In the genomic region with DNA sequence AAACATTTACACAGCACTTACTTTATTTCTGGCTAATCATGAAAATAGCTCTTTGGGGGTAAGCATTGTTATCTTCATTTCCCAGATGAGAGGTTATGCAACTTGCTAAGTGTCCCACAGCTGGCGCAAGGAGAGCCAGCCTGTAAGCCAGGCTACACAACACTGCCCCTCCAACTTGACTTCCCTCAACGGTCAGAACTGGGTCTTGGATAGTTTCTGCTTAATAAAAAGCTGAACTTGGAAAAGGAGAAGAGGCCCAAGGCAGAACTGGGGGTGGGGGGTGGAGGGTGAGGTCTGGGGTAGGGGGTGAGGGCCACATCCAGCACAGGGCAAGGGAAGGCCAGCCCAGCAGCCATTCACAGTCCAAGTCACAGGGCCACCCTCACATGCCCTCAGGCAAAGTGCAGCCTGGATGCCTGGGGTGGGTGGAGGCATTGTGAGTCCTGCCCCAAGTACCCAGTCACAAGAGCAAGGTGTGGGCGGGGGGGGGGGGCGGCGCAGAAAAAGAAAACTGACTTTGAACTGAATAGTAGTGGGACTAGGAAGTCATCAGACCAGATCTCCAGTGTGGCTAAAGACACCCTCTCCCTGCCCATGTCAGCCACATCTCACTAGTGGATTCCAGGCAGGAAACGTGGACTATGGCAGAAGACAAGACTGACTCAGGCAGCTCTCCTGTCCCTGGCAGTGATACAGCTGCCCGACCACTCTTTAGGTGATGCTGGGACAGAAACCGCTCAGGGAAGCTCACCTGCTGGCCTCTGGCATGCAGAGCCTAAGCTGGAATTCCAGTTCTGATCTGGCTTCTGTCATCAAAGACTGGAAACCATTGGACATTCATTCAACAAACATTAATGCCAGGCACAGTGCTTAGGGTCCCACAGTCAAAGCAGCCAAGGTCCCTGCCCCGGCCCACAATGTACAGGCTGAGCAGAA, we compare ENCODE assay signal across 11 cellular contexts. TPM values are rescaled to one million over a fixed set of nuclear protein-coding genes. Genes with fewer than 3 reads are reported as not detected.
DNase-seq lines count a peak whose midpoint lies in the region; ATAC-seq and TF ChIP-seq lines count a peak whose summit lies in the region.
"Had no signal": no experiment of that assay in that cellular context is flagged by ENCODE, and none has a peak within 500 bp of the region (broad histone marks: within the 10 kb centered on the region; RNA-seq: fewer than 3 reads in every experiment).

No MANE protein-coding gene starts in this region.

- POLR2A ChIA-PET in Panc1 (lab: Charles Lee): interaction anchor here (0.6 kb wide), 1 partner anchor 11 kb away, joined by 4 read pairs; no protein-coding TSS in a partner anchor

- CTCF ChIA-PET in Calu3 (lab: Charles Lee) (interaction anchor here (0.5 to 1.0 kb wide), 6 partner anchors 15 to 991 kb away, joined by 3 to 7 read pairs (median 4); no protein-coding TSS in a partner anchor), Panc1 (lab: Charles Lee) (interaction anchor here (0.6 kb wide), 1 partner anchor 1723 kb away, joined by 4 read pairs; no protein-coding TSS in a partner anchor)

- WGBS in esophagus squamous epithelium, 2 donors: 61 to 76% methylated on average over 6 of the region's 9 CpGs

- DNase-seq in Calu3 (peak; percentile 77), Panc1 (ENCODE audit: low read depth, low spot score) (no peak), esophagus squamous epithelium (lab: John Stamatoyannopoulos, UW) (no peak), activated T-cell treated with anti-CD3 and anti-CD28 coated beads for 4 hours (no peak), NCI-H1105 treated with DMSO at 0.1 percent for 48 hours (lab: John Stamatoyannopoulos, UW) (no peak)
- DNase-seq in stimulated activated effector memory CD8-positive, alpha-beta T cell treated with anti-CD3 and anti-CD28 coated beads, Interleukin-12 subunit alpha, Interleukin-12 subunit beta, amount 100 ng/mL, for 72 hours (ENCODE audit: low spot score in 2 of 2): no peak
- DNase-seq in activated effector memory CD4-positive, alpha-beta T cell treated with anti-CD3 and anti-CD28 coated beads, Interleukin-2, amount 50 U/mL, for 16 hours: no peak
- DNase-seq: DMS79 treated with DMSO at 0.1 percent for 48 hours, retina had no signal

- no peaks in the 10 kb centered on the region for H3K9me3 ChIP-seq in Panc1 (ENCODE audit: control insufficient read depth, insufficient read depth, low read depth, low read length)
- no peaks in the 10 kb centered on the region for H3K9me3 ChIP-seq in esophagus squamous epithelium
- H3K9me3 ChIP-seq in neutrophil: no peaks in the 10 kb centered on the region

- H3K4me1 Mint-ChIP-seq in Calu3 (ENCODE audit: low read depth, unreplicated experiment): peaks cover 78% of the 10 kb centered on the region
- peaks cover 73% of the 10 kb centered on the region for H3K4me1 Mint-ChIP-seq in stimulated activated effector memory CD8-positive, alpha-beta T cell treated with anti-CD3 and anti-CD28 coated beads, Interleukin-12 subunit alpha, Interleukin-12 subunit beta, amount 100 ng/mL, for 72 hours

- ATAC-seq in Panc1: no peak
- no peak for ATAC-seq in stimulated activated effector memory CD8-positive, alpha-beta T cell treated with anti-CD3 and anti-CD28 coated beads, Interleukin-12 subunit alpha, Interleukin-12 subunit beta, amount 100 ng/mL, for 72 hours

- no peak for TF ChIP-seq CTCF in Calu3 (IDR thresholded peaks at IDR 0.05; ENCODE audit: unreplicated experiment)
- no peak for TF ChIP-seq CTCF in Panc1 (IDR thresholded peaks at IDR 0.05)
- no peak for TF ChIP-seq CTCF in esophagus squamous epithelium (IDR thresholded peaks at IDR 0.05)
- TF ChIP-seq CTCF in neutrophil (IDR thresholded peaks at IDR 0.05): no peak

- peak overlapping the region; percentile 97 for H3K27ac Mint-ChIP-seq in Calu3 (ENCODE audit: unreplicated experiment)
- H3K27ac Mint-ChIP-seq in stimulated activated effector memory CD8-positive, alpha-beta T cell treated with anti-CD3 and anti-CD28 coated beads, Interleukin-12 subunit alpha, Interleukin-12 subunit beta, amount 100 ng/mL, for 72 hours: no peak overlapping the region

- no peaks in the 10 kb centered on the region for H3K9me3 Mint-ChIP-seq in Calu3 (ENCODE audit: low read depth, unreplicated experiment)
- no peaks in the 10 kb centered on the region for H3K9me3 Mint-ChIP-seq in stimulated activated effector memory CD8-positive, alpha-beta T cell treated with anti-CD3 and anti-CD28 coated beads, Interleukin-12 subunit alpha, Interleukin-12 subunit beta, amount 100 ng/mL, for 72 hours
- H3K9me3 Mint-ChIP-seq: activated T-helper 1 cell treated with anti-CD3 and anti-CD28 coated beads, Interleukin-12 subunit alpha, Interleukin-12 subunit beta, Interleukin-2, Interleukin-4 antibody, amounts not matched to agents 30 ng/mL and 10 ng/mL and 1 ng/mL, durations not matched to agents 14 hours and 24 hours and 36 hours had no signal

- H3K27me3 Mint-ChIP-seq in Calu3 (ENCODE audit: unreplicated experiment): no peaks in the 10 kb centered on the region

- H3K36me3 ChIP-seq in Panc1 (ENCODE audit: control insufficient read depth, insufficient read depth, low read length) (no peaks in the 10 kb centered on the region), esophagus squamous epithelium (peaks cover 0 to 4% (median 0%) of the 10 kb centered on the region in 3 donors), neutrophil (peaks cover 5% of the 10 kb centered on the region)

- in situ Hi-C loops in Panc1 (cut with HindIII; ENCODE audit: low pct_unique_long_range_greater_than_20kb, low sequenced_read_pairs): no loop called here

- no TSS peak for BruUV-seq in Calu3 (replicated peaks; lab: Mats Ljungman, UMichigan)
- no TSS peak for BruUV-seq in Panc1 (replicated peaks; lab: Mats Ljungman, UMichigan)

- TF ChIP-seq POLR2A in esophagus squamous epithelium (IDR thresholded peaks at IDR 0.05): no peak

- H3K36me3 Mint-ChIP-seq in Calu3 (ENCODE audit: insufficient read depth, unreplicated experiment): peaks cover 92% of the 10 kb centered on the region
- peaks cover 4% of the 10 kb centered on the region for H3K36me3 Mint-ChIP-seq in stimulated activated effector memory CD8-positive, alpha-beta T cell treated with anti-CD3 and anti-CD28 coated beads, Interleukin-12 subunit alpha, Interleukin-12 subunit beta, amount 100 ng/mL, for 72 hours

- H3K27ac ChIP-seq in Panc1 (ENCODE audit: low read length) (peak overlapping the region; percentile 95), esophagus squamous epithelium (peak overlapping the region; percentile 40 to 72 (median 60)), neutrophil (peak overlapping the region; percentile 87)

- intact Hi-C loops in Calu3 (cut with micrococcal nuclease; ENCODE audit: unreplicated experiment) (loop anchor here (2.0 kb wide), 1 partner anchor 16 kb away; no protein-coding TSS in a partner anchor), Panc1 (cut with micrococcal nuclease; ENCODE audit: unreplicated experiment) (no loop called here), esophagus squamous epithelium (cut with DNase I) (no loop called here)

- peaks cover 38% of the 10 kb centered on the region for H3K4me1 ChIP-seq in Panc1 (ENCODE audit: control insufficient read depth, insufficient read depth, low read length)
- H3K4me1 ChIP-seq in esophagus squamous epithelium: peaks cover 28 to 85% (median 42%) of the 10 kb centered on the region in 3 donors
- H3K4me1 ChIP-seq in neutrophil (ENCODE audit: control insufficient read depth in 1 of 2, insufficient read depth in 1 of 2, low read depth in 1 of 2, low read length in 1 of 2): peaks cover 79 to 87% of the 10 kb centered on the region in 2 experiments

- H3K4me3 ChIP-seq in Panc1 (ENCODE audit: low read depth in 2 of 2, low read length in 2 of 2) (no peak overlapping the region), esophagus squamous epithelium (no peak overlapping the region), neutrophil (ENCODE audit: low read depth in 1 of 2, low read length in 1 of 2) (peak overlapping the region; percentile 13 to 40)

- H3K4me3 Mint-ChIP-seq in Calu3 (ENCODE audit: low read depth, unreplicated experiment): no peak overlapping the region
- H3K4me3 Mint-ChIP-seq in stimulated activated effector memory CD8-positive, alpha-beta T cell treated with anti-CD3 and anti-CD28 coated beads, Interleukin-12 subunit alpha, Interleukin-12 subunit beta, amount 100 ng/mL, for 72 hours: no peak overlapping the region
- H3K4me3 Mint-ChIP-seq: activated T-helper 1 cell treated with anti-CD3 and anti-CD28 coated beads, Interleukin-12 subunit alpha, Interleukin-12 subunit beta, Interleukin-2, Interleukin-4 antibody, amounts not matched to agents 30 ng/mL and 10 ng/mL and 1 ng/mL, durations not matched to agents 14 hours and 24 hours and 36 hours had no signal

- no peaks in the 10 kb centered on the region for H3K27me3 ChIP-seq in Panc1 (ENCODE audit: control insufficient read depth, insufficient read depth, low read length)
- no peaks in the 10 kb centered on the region for H3K27me3 ChIP-seq in esophagus squamous epithelium
- H3K27me3 ChIP-seq in neutrophil: no peaks in the 10 kb centered on the region

RNA-seq across cellular contexts. Expression of gene PACSIN2, which starts 52.4 kb away (rescaled TPM):
- total RNA-seq in Calu3 (2022) (224 and 230 TPM in 2 replicates), Panc1 (2021; ENCODE audit: unreplicated experiment) (60.2 TPM), esophagus squamous epithelium (10 to 100 TPM; 25.8 to 46.0 (median 27.8) TPM)
- polyA plus RNA-seq in Panc1 (2012; ENCODE audit: insufficient read length): 76.9 TPM

Comparison
In these comparisons a context has a peak if more than half of its experiments do, and no peak if none do; other contexts are left out.
1. H3K4me3 ChIP-seq: peak in neutrophil (2 of 2); none in Panc1 (0 of 2) and esophagus squamous epithelium (0 of 4).
2. Peak in every context shown above with its lines, with median percentiles within 50 percentile points of each other: H3K27ac ChIP-seq.